Comparison of ENCODE assay signal across 16 cellular contexts in genomic region chr20:61644387-61645076, GRCh38.
"Had no signal": no experiment of that assay in that cellular context is flagged by ENCODE, and none has a peak within 500 bp of the region (broad histone marks: within the 10 kb centered on the region; RNA-seq: fewer than 3 reads in every experiment).

No MANE protein-coding gene starts in this region.

- H3K27ac ChIP-seq: epithelial cell of prostate, esophagus muscularis mucosa, gastroesophageal sphincter, suprapubic skin, tibial artery, upper lobe of left lung, uterus had no signal

- H3K4me3 ChIP-seq: esophagus muscularis mucosa, gastroesophageal sphincter, smooth muscle cell, suprapubic skin, tibial artery, upper lobe of left lung, uterus had no signal

- H3K9me3 ChIP-seq: tibial artery, upper lobe of left lung, uterus had no signal

- H3K36me3 ChIP-seq: esophagus muscularis mucosa, gastroesophageal sphincter, suprapubic skin, tibial artery, upper lobe of left lung, uterus had no signal

- H3K27me3 ChIP-seq: upper lobe of left lung, uterus had no signal

- H3K4me1 ChIP-seq: esophagus muscularis mucosa, gastroesophageal sphincter, tibial artery, upper lobe of left lung, uterus had no signal

- DNase-seq: effector memory CD8-positive, alpha-beta T cell; glutamatergic neuron; immature natural killer cell; natural killer cell; stimulated activated CD4-positive, alpha-beta T cell treated with anti-CD3 and anti-CD28 coated beads, Interleukin-2, amount 100 ng/mL, for 48 hours; stimulated activated CD8-positive, alpha-beta memory T cell treated with anti-CD3 and anti-CD28 coated beads, Interleukin-4, amount 100 ng/mL, for 48 hours; stimulated activated naive CD8-positive, alpha-beta T cell treated with anti-CD3 and anti-CD28 coated beads, Interleukin-15, Interleukin-2, amounts not matched to agents 100 U/mL and 50 U/mL, for 24 hours; tibial artery; upper lobe of left lung; uterus had no signal

- ATAC-seq: effector memory CD8-positive, alpha-beta T cell; natural killer cell; stimulated activated effector memory CD8-positive, alpha-beta T cell treated with anti-CD3 and anti-CD28 coated beads, Interleukin-12 subunit alpha, Interleukin-12 subunit beta, amount 100 ng/mL, for 72 hours; stimulated activated naive CD8-positive, alpha-beta T cell treated with anti-CD3 and anti-CD28 coated beads, Interleukin-15, Interleukin-2, amounts not matched to agents 100 U/mL and 50 U/mL, for 24 hours had no signal
